In the genomic region with DNA sequence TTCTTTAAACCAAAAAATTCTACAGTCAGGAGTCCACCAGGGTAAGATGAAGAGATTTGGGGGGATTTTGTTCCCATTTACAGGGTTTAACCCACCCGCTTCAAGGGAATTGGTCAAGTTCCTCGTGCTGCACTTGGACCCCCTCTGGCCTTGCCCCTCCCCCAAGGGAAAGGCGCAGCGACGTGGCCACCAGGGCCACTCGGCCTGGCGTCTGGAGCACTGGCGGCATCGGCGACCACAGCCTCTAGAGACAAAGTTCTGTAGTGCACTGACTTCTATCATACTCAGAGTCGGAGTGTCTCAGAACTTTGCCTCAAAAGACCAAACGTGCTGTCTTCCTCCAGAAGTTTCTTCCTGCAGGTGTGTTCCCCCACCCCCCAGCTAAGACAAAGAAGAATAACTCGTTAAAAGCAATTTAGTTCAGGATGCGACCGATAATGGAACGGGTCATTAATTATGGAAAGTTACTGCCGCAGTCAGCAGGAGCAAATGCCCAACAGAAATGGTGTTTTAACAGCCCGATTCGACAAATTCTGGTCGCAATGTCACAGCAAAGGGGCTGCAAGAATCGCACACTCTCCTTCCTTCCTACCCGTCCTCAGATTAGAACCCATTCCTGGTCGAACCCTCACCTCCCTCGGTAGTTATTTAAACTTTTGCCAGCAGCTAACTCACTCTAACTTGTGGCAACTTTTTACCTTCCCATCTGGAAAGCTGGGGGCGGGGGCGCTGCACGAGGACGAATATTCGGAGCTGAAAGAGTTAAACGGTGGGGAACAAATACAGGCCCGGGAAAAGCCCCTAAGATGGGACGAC, we compare ENCODE assay signal across 8 cellular contexts.
DNase-seq lines count a peak whose midpoint lies in the region; ATAC-seq and TF ChIP-seq lines count a peak whose summit lies in the region.

No MANE protein-coding gene starts in this region.

- 10 to 11% methylated on average over 32 of the region's 32 CpGs for WGBS in heart right ventricle, 2 donors

- H3K9me3 ChIP-seq in heart right ventricle (peaks cover 0 to 10% (median 0%) of the 10 kb centered on the region in 11 donors), skeletal muscle tissue (ENCODE audit: control insufficient read depth in 3 of 3, low read length in 3 of 3) (no peaks in the 10 kb centered on the region)

- H3K9me3 Mint-ChIP-seq in T-cell = no peaks in the 10 kb centered on the region

- H3K36me3 ChIP-seq in heart right ventricle = no peaks in the 10 kb centered on the region
- H3K36me3 ChIP-seq in skeletal muscle tissue (ENCODE audit: control insufficient read depth in 3 of 3, insufficient read depth in 3 of 3, low read length in 3 of 3) = no peaks in the 10 kb centered on the region

- DNase-seq in heart right ventricle = no peak
- no peak for DNase-seq in Right ventricle myocardium superior
- peak in 2 of 34 experiments; percentile 6 to 8 for DNase-seq in T-cell
- DNase-seq in germinal center (ENCODE audit: low spot score) = peak; percentile 34
- no peak for DNase-seq in NCI-H2081 (lab: John Stamatoyannopoulos, UW)
- no peak for DNase-seq in A172 (ENCODE audit: low spot score)

- H3K4me3 Mint-ChIP-seq in T-cell = peak overlapping the region; percentile 77 to 90 (median 80)

- H3K27me3 Mint-ChIP-seq in T-cell = peaks cover 0 to 21% of the 10 kb centered on the region in 2 donors

- peaks cover 0 to 26% (median 13%) of the 10 kb centered on the region in 9 donors for H3K4me1 ChIP-seq in heart right ventricle
- H3K4me1 ChIP-seq in skeletal muscle tissue (ENCODE audit: control insufficient read depth in 3 of 3, insufficient read depth in 3 of 3, low read length in 3 of 3) = peaks cover 10 to 12% (median 12%) of the 10 kb centered on the region in 3 donors

- POLR2A ChIA-PET in T-cell (lab: Charles Lee) = no interaction called here

- H3K27me3 ChIP-seq in heart right ventricle (peaks cover 0 to 50% (median 39%) of the 10 kb centered on the region in 7 donors), skeletal muscle tissue (ENCODE audit: control insufficient read depth in 3 of 3, insufficient read depth in 3 of 3, low read length in 3 of 3) (peaks cover 0 to 7% (median 0%) of the 10 kb centered on the region in 3 donors)

- H3K36me3 Mint-ChIP-seq in T-cell = no peaks in the 10 kb centered on the region

- no peak for ATAC-seq in heart right ventricle
- ATAC-seq in Right ventricle myocardium superior (ENCODE audit: poor library complexity) = no peak
- ATAC-seq in T-cell (replicated peaks in 1 of 4) = no peak
- ATAC-seq in GM19328 (IDR thresholded peaks at IDR 0.05; ENCODE audit: unreplicated experiment) = no peak

- CTCF ChIA-PET in T-cell (lab: Charles Lee) = interaction anchor here in 1 of 2 donors (1.0 kb wide), 1 partner anchor 425 kb away, joined by 3 read pairs; no protein-coding TSS in a partner anchor

- H3K27ac Mint-ChIP-seq in T-cell = no peak overlapping the region

- peak overlapping the region; percentile 9 to 79 (median 15) for H3K9ac ChIP-seq in skeletal muscle tissue (ENCODE audit: low read depth in 1 of 3, low read length in 3 of 3)

- peak overlapping the region in 1 of 10 donors; percentile 62 for H3K27ac ChIP-seq in heart right ventricle
- H3K27ac ChIP-seq in skeletal muscle tissue (ENCODE audit: low read depth, low read length) = no peak overlapping the region

- H3K4me3 ChIP-seq in heart right ventricle (peak overlapping the region; percentile 60 to 76 (median 66)), skeletal muscle tissue (ENCODE audit: low read length in 3 of 3) (peak overlapping the region; percentile 70 to 75 (median 71))

- peaks cover 19 to 25% (median 20%) of the 10 kb centered on the region in 3 donors for H3K4me1 Mint-ChIP-seq in T-cell

- intact Hi-C loops in heart right ventricle (cut with DNase I) = loop anchor here in 1 of 10 donors (5.0 kb wide), 1 partner anchor 58 kb away; no protein-coding TSS in a partner anchor
- intact Hi-C loops in Right ventricle myocardium superior (cut with DNase I) = no loop called here

- TF ChIP-seq CTCF in heart right ventricle (IDR thresholded peaks at IDR 0.05) = no peak
